Comparison of ENCODE assay signal across 28 cellular contexts in genomic region chr16:47448830-47449575, GRCh38.
"Had no signal": no experiment of that assay in that cellular context is flagged by ENCODE, and none has a peak within 500 bp of the region (broad histone marks: within the 10 kb centered on the region; RNA-seq: fewer than 3 reads in every experiment).

No MANE protein-coding gene starts in this region.

- DNase-seq: dermis blood vessel endothelial cell; effector memory CD4-positive, alpha-beta T cell; esophagus squamous epithelium; foreskin melanocyte; hypothalamus; immature natural killer cell; islet precursor cell; kidney glomerular epithelial cell; left colon; left ventricle myocardium superior; lower lobe of right lung; naive thymus-derived CD8-positive, alpha-beta T cell; nephron progenitor cell; nucleus accumbens; posterior cingulate gyrus; psoas muscle; right cardiac atrium; sigmoid colon; spleen; stimulated activated CD4-positive, alpha-beta T cell treated with anti-CD3 and anti-CD28 coated beads, Interleukin-4, amount 100 ng/mL, for 4 hours; stimulated activated naive B cell treated with anti-CD40 and anti-IgM and Interleukin-4, amounts not matched to agents 10 μg/mL and 1 μg/mL and 100 μg/mL, for 72 hours; upper lobe of left lung had no signal

- H3K4me3 Mint-ChIP-seq: immature natural killer cell; naive thymus-derived CD8-positive, alpha-beta T cell; nephron progenitor cell; stimulated activated naive B cell treated with anti-CD40 and anti-IgM and Interleukin-4, amounts not matched to agents 10 μg/mL and 1 μg/mL and 100 μg/mL, for 72 hours; stimulated activated naive CD8-positive, alpha-beta T cell treated with anti-CD3 and anti-CD28 coated beads, Interleukin-15, Interleukin-2, amounts not matched to agents 100 ng/mL and 50 ng/mL, for 24 hours had no signal

- H3K27me3 ChIP-seq: esophagus squamous epithelium, sigmoid colon, spleen, tibial nerve, upper lobe of left lung had no signal

- H3K4me1 ChIP-seq: psoas muscle, sigmoid colon, tibial nerve had no signal

- H3K9me3 Mint-ChIP-seq: immature natural killer cell; naive thymus-derived CD8-positive, alpha-beta T cell; nephron progenitor cell; stimulated activated naive B cell treated with anti-CD40 and anti-IgM and Interleukin-4, amounts not matched to agents 10 μg/mL and 1 μg/mL and 100 μg/mL, for 72 hours; stimulated activated naive CD8-positive, alpha-beta T cell treated with anti-CD3 and anti-CD28 coated beads, Interleukin-15, Interleukin-2, amounts not matched to agents 100 ng/mL and 50 ng/mL, for 24 hours had no signal

- H3K27ac Mint-ChIP-seq: nephron progenitor cell; stimulated activated naive B cell treated with anti-CD40 and anti-IgM and Interleukin-4, amounts not matched to agents 10 μg/mL and 1 μg/mL and 100 μg/mL, for 72 hours; stimulated activated naive CD8-positive, alpha-beta T cell treated with anti-CD3 and anti-CD28 coated beads, Interleukin-15, Interleukin-2, amounts not matched to agents 100 ng/mL and 50 ng/mL, for 24 hours had no signal

- H3K27ac ChIP-seq: coronary artery, esophagus squamous epithelium, lower lobe of right lung, psoas muscle, sigmoid colon, thoracic aorta, tibial nerve, upper lobe of left lung had no signal

- ATAC-seq: left colon; left ventricle myocardium superior; lower lobe of right lung; naive thymus-derived CD8-positive, alpha-beta T cell; psoas muscle; right cardiac atrium; stimulated activated naive B cell treated with anti-CD40 and anti-IgM and Interleukin-4, amounts not matched to agents 10 μg/mL and 1 μg/mL and 100 μg/mL, for 72 hours had no signal

- H3K9me3 ChIP-seq: esophagus squamous epithelium, lower lobe of right lung, psoas muscle, sigmoid colon, spleen, thoracic aorta, tibial nerve, upper lobe of left lung had no signal

- H3K4me1 Mint-ChIP-seq: nephron progenitor cell had no signal

- FAIRE-seq: endothelial cell of umbilical vein, urothelium cell line had no signal

- H3K27me3 Mint-ChIP-seq: naive thymus-derived CD8-positive, alpha-beta T cell; stimulated activated naive B cell treated with anti-CD40 and anti-IgM and Interleukin-4, amounts not matched to agents 10 μg/mL and 1 μg/mL and 100 μg/mL, for 72 hours; stimulated activated naive CD8-positive, alpha-beta T cell treated with anti-CD3 and anti-CD28 coated beads, Interleukin-15, Interleukin-2, amounts not matched to agents 100 ng/mL and 50 ng/mL, for 24 hours had no signal

- H3K4me3 ChIP-seq: coronary artery, esophagus squamous epithelium, lower lobe of right lung, psoas muscle, sigmoid colon, spleen, thoracic aorta, tibial nerve, upper lobe of left lung had no signal
